ENCODE assay signal across 2 cellular contexts in the genomic region with DNA sequence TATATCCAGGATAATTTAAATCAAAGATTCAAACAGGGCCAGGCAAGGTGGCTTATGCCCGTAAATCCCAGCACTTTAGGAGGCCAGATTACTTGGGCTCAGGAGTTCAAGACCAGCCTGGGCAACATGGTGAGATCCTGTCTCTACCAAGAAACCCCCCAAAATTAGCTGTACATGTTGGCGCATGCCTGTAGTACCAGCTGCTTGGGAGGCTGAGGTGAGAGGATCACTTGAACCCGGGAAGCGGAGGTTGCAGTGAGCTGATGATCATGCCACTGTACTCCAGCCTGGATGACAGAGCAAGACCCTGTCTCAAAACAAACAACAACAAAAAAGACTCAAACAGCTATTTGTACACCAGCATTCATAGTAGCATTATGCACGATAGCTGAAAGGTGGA.
TF ChIP-seq lines count a peak whose summit lies in the region.

No MANE protein-coding gene starts in this region.

TF ChIP-seq in HEK293, 187 proteins besides CTCF, POLR2A, EP300 and RAD21:
- TF ChIP-seq ZNF23 (tag by site-specific recombination; IDR thresholded peaks at IDR 0.05; ENCODE audit: borderline replicate concordance) = no peak
- no peak for TF ChIP-seq REPIN1 (tag by site-specific recombination; IDR thresholded peaks at IDR 0.05; ENCODE audit: low read depth)
- TF ChIP-seq PRDM10 (tag by site-specific recombination; IDR thresholded peaks at IDR 0.05) = peak; percentile 56; the same call in 1 of the 2 replicates
TF ChIP-seq in HEK293: peak in this region for 1.

TF ChIP-seq in GM12878, 131 proteins besides CTCF, POLR2A, EP300 and RAD21:
- TF ChIP-seq CEBPB (IDR thresholded peaks at IDR 0.05; ENCODE audit: borderline replicate concordance in 1 of 2, low read depth in 2 of 2, low read length in 2 of 2) (no peak), IKZF2 (IDR thresholded peaks at IDR 0.05) (0 out of 4 replicates have a peak, but pooled peaks of 1 of the 2 experiments have one; percentile 12), NRF1 (conservative IDR thresholded peaks at IDR 0.05; ENCODE audit: low read depth, low read length) (no peak)
